Comparison of ENCODE assay signal across 32 cellular contexts in the genomic region with DNA sequence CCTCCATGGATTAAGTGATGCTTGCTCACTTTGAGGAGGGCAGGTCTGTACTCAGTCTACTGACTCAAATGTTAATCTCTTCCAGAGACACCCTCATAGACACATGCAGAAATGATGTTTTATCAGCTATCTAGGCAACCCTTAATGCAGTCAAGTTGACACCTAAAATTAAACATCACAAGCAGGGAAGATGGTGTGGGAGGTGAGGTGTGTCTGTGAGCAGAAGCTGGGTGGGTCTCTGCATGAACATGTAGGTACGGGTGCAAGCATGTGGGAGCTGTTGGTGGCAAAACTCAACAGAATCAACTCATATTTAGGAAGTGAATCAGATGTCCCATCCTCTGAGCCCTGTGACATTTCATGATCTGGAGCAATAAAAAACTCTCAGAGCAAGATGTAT.
"Had no signal": no experiment of that assay in that cellular context is flagged by ENCODE, and none has a peak within 500 bp of the region (broad histone marks: within the 10 kb centered on the region; RNA-seq: fewer than 3 reads in every experiment).

No MANE protein-coding gene starts in this region.

- H3K36me3 ChIP-seq: adrenal gland, ascending aorta, brain microvascular endothelial cell, breast epithelium, cardiac muscle cell had no signal

- DNase-seq: activated effector memory CD4-positive, alpha-beta T cell treated with anti-CD3 and anti-CD28 coated beads, Interleukin-2, amount 50 U/mL, for 16 hours; activated effector memory CD4-positive, alpha-beta T cell treated with Interleukin-2 at 50 U/mL for 16 hours; activated gamma-delta T cell; activated gamma-delta T cell treated with Interleukin-2 at 50 U/mL for 16 hours; activated naive CD4-positive, alpha-beta T cell; activated naive CD4-positive, alpha-beta T cell treated with anti-CD3 and anti-CD28 coated beads for 36 hours; activated naive CD4-positive, alpha-beta T cell treated with anti-CD3 and anti-CD28 coated beads, Interleukin-2, amount 10 ng/mL, durations not matched to agents 7 days and 5 days; activated naive CD4-positive, alpha-beta T cell treated with anti-CD3 and anti-CD28 coated beads, Interleukin-2, amount 50 U/mL, for 16 hours; activated naive CD4-positive, alpha-beta T cell treated with Interleukin-2 at 50 U/mL for 16 hours; activated naive CD8-positive, alpha-beta T cell treated with anti-CD3 and anti-CD28 coated beads for 36 hours; activated naive CD8-positive, alpha-beta T cell treated with anti-CD3 and anti-CD28 coated beads, Interleukin-2, amount 10 ng/mL, durations not matched to agents 7 days and 5 days; activated naive CD8-positive, alpha-beta T cell treated with anti-CD3 and anti-CD28 coated beads, Interleukin-2, amount 50 U/mL, for 24 hours; activated T-cell treated with anti-CD3 and anti-CD28 coated beads for 4 hours; activated T-cell treated with anti-CD3 and anti-CD28 coated beads, Interleukin-2, amount 50 U/mL, for 1 hour; activated T-cell treated with anti-CD3 and anti-CD28 coated beads, Interleukin-2, amount 50 U/mL, for 24 hours; activated T-cell treated with anti-CD3 and anti-CD28 coated beads, Interleukin-2, amount 50 U/mL, for 4 hours; activated T-cell treated with anti-CD3 and anti-CD28 coated beads, Interleukin-2, amount 50 U/mL, for 48 hours; activated T-cell treated with anti-CD3 and anti-CD28 coated beads, Interleukin-2, amount 50 U/mL, for 72 hours; adrenal gland; amniotic stem cell; amygdala; anterior cingulate cortex; aorta; body of pancreas; brain microvascular endothelial cell; central memory CD4-positive, alpha-beta T cell had no signal

- H3K4me3 ChIP-seq: adrenal gland, ascending aorta, body of pancreas, breast epithelium, cardiac muscle cell had no signal

- FAIRE-seq: astrocyte had no signal

- ATAC-seq: activated naive CD4-positive, alpha-beta T cell treated with anti-CD3 and anti-CD28 coated beads, Interleukin-2, amount 50 U/mL, for 72 hours; activated naive CD8-positive, alpha-beta T cell treated with anti-CD3 and anti-CD28 coated beads, Interleukin-2, amount 50 U/mL, for 24 hours; activated T-cell treated with anti-CD3 and anti-CD28 coated beads, Interleukin-2, amount 50 U/mL, for 4 hours; activated T-cell treated with anti-CD3 and anti-CD28 coated beads, Interleukin-2, amount 50 U/mL, for 72 hours; activated T-helper 17 cell treated with anti-CD3 and anti-CD28 coated beads, Interleukin-2, amount 50 U/mL, for 72 hours; body of pancreas had no signal

- H3K27me3 ChIP-seq: adrenal gland, ascending aorta, body of pancreas, brain microvascular endothelial cell, breast epithelium had no signal

- H3K27ac ChIP-seq: adrenal gland, ascending aorta, body of pancreas, brain microvascular endothelial cell, breast epithelium, cardiac muscle cell had no signal

- H3K4me1 ChIP-seq: adrenal gland, ascending aorta, body of pancreas, breast epithelium had no signal

- H3K9me3 ChIP-seq: adrenal gland, ascending aorta, body of pancreas, breast epithelium had no signal
